Comparison of ENCODE assay signal across 1 cellular context in genomic region chr1:93732514-93732913, GRCh38.
TF ChIP-seq lines count a peak whose summit lies in the region.

No MANE protein-coding gene starts in this region.

TF ChIP-seq in H1, 55 proteins besides CTCF, POLR2A, EP300 and RAD21 (continued from another document):
- TF ChIP-seq SP1 (IDR thresholded peaks at IDR 0.05; ENCODE audit: low read depth, low read length) = no peak
- no peak for TF ChIP-seq E2F6 (IDR thresholded peaks at IDR 0.05)
- TF ChIP-seq RBBP5 (IDR thresholded peaks at IDR 0.05; ENCODE audit: borderline replicate concordance, low read depth, low read length) = no peak
- TF ChIP-seq TAF1 (IDR thresholded peaks at IDR 0.05; ENCODE audit: low read depth, low read length) = no peak
- TF ChIP-seq ATF2 (IDR thresholded peaks at IDR 0.05; ENCODE audit: low read length) = no peak
- TF ChIP-seq CBX8 (IDR thresholded peaks at IDR 0.05; ENCODE audit: borderline replicate concordance, low read depth, low read length) = no peak
- TF ChIP-seq YY1 (IDR thresholded peaks at IDR 0.05; ENCODE audit: low read depth, low read length) = no peak
- TF ChIP-seq SIRT6 (IDR thresholded peaks at IDR 0.05; ENCODE audit: low read length) = no peak
- TF ChIP-seq BACH1 (IDR thresholded peaks at IDR 0.05; ENCODE audit: low read length) = no peak
- TF ChIP-seq CHD1 (IDR thresholded peaks at IDR 0.05; ENCODE audit: low read depth, low read length) = no peak
- TF ChIP-seq KDM5A (IDR thresholded peaks at IDR 0.05; ENCODE audit: low read length) = no peak
- no peak for TF ChIP-seq ASH2L (IDR thresholded peaks at IDR 0.05; ENCODE audit: low read length)
- no peak for TF ChIP-seq JUND (IDR thresholded peaks at IDR 0.05; ENCODE audit: low read length)
